8 cellular contexts compared by ENCODE assay signal in genomic region chr7:149125189-149125863, GRCh38. TPM values are rescaled to one million over a fixed set of nuclear protein-coding genes. Genes with fewer than 3 reads are reported as not detected.
DNase-seq lines count a peak whose midpoint lies in the region; ATAC-seq and TF ChIP-seq lines count a peak whose summit lies in the region.

No MANE protein-coding gene starts in this region.

- no peak for ATAC-seq in HG03521 (IDR thresholded peaks at IDR 0.05; ENCODE audit: unreplicated experiment)

- H3K36me3 Mint-ChIP-seq in activated CD4-positive, alpha-beta T cell treated with anti-CD3 and anti-CD28 coated beads, Interleukin-2, amount 10 ng/mL, durations not matched to agents 7 days and 5 days (ENCODE audit: low read depth): peaks cover 21% of the 10 kb centered on the region

- H3K79me2 ChIP-seq in osteoblast (ENCODE audit: insufficient read depth, low read length): peaks cover 33% of the 10 kb centered on the region

- H3K27me3 Mint-ChIP-seq in activated CD4-positive, alpha-beta T cell treated with anti-CD3 and anti-CD28 coated beads, Interleukin-2, amount 10 ng/mL, durations not matched to agents 7 days and 5 days: peaks cover 1% of the 10 kb centered on the region

- H3K4me1 Mint-ChIP-seq in activated CD4-positive, alpha-beta T cell treated with anti-CD3 and anti-CD28 coated beads, Interleukin-2, amount 10 ng/mL, durations not matched to agents 7 days and 5 days: peaks cover 22% of the 10 kb centered on the region

- H3K9me3 Mint-ChIP-seq in activated CD4-positive, alpha-beta T cell treated with anti-CD3 and anti-CD28 coated beads, Interleukin-2, amount 10 ng/mL, durations not matched to agents 7 days and 5 days: peaks cover 1% of the 10 kb centered on the region

- no peaks in the 10 kb centered on the region for H4K20me1 ChIP-seq in osteoblast (ENCODE audit: insufficient read depth, low read length)

- peak overlapping the region; percentile 99 for H2AFZ ChIP-seq in osteoblast (ENCODE audit: low read length)

- no peaks in the 10 kb centered on the region for H3K9me3 ChIP-seq in osteoblast (ENCODE audit: low read depth, low read length)

- H3K4me2 ChIP-seq in osteoblast (ENCODE audit: insufficient read depth, low read length): peak overlapping the region; percentile 100

- H3K4me3 Mint-ChIP-seq in activated CD4-positive, alpha-beta T cell treated with anti-CD3 and anti-CD28 coated beads, Interleukin-2, amount 10 ng/mL, durations not matched to agents 7 days and 5 days: peak overlapping the region; percentile 97

- POLR2A ChIA-PET in activated CD4-positive, alpha-beta T cell treated with anti-CD3 and anti-CD28 coated beads, Interleukin-2, amount 10 ng/mL, durations not matched to agents 7 days and 5 days (lab: Charles Lee): interaction anchor here (0.6 kb wide), 1 partner anchor 24 kb away, joined by 10 read pairs; no protein-coding TSS in a partner anchor

- H3K27ac ChIP-seq in epithelial cell of prostate (peak overlapping the region; percentile 97), osteoblast (ENCODE audit: low read depth, low read length) (peak overlapping the region; percentile 89)

- no peaks in the 10 kb centered on the region for H3K27me3 ChIP-seq in osteoblast (ENCODE audit: insufficient read depth, low read length)

- CTCF ChIA-PET in activated CD4-positive, alpha-beta T cell treated with anti-CD3 and anti-CD28 coated beads, Interleukin-2, amount 10 ng/mL, durations not matched to agents 7 days and 5 days (lab: Charles Lee): interaction anchor here (0.6 to 3.0 kb wide), 15 partner anchors 8 to 1246 kb away, joined by 3 to 31 read pairs (median 3); partner anchors contain the start of genes PDIA4 and ZNF398

- H3K4me1 ChIP-seq in osteoblast (ENCODE audit: insufficient read depth, low read length): peaks cover 11% of the 10 kb centered on the region

- no peak for TF ChIP-seq CTCF in osteoblast (IDR thresholded peaks at IDR 0.05; ENCODE audit: extremely low read depth, low read depth, low read length)

- H3K4me3 ChIP-seq in osteoblast (ENCODE audit: insufficient read depth, low read length): peak overlapping the region; percentile 99

- peak overlapping the region; percentile 99 for H3K27ac Mint-ChIP-seq in activated CD4-positive, alpha-beta T cell treated with anti-CD3 and anti-CD28 coated beads, Interleukin-2, amount 10 ng/mL, durations not matched to agents 7 days and 5 days

- H3K36me3 ChIP-seq in osteoblast (ENCODE audit: insufficient read depth, low read length): peaks cover 6% of the 10 kb centered on the region

- no peak for DNase-seq in activated CD4-positive, alpha-beta T cell treated with anti-CD3 and anti-CD28 coated beads, Interleukin-2, amount 10 ng/mL, durations not matched to agents 7 days and 5 days
- DNase-seq in activated CD4-positive, alpha-beta T cell treated with anti-CD3 and anti-CD28 coated beads, Interleukin-2, amount 50 U/mL, for 4 hours: no peak
- DNase-seq in RPMI7951 (ENCODE audit: low read depth) (peak; percentile 10), epithelial cell of prostate (ENCODE audit: low read depth, low spot score) (no peak), osteoblast (ENCODE audit: insufficient read length, low spot score, missing footprints) (peak; percentile 14), NCI-H1436 (lab: John Stamatoyannopoulos, UW) (no peak), HuH-7 (ENCODE audit: low spot score) (no peak)

RNA-seq across cellular contexts. Expression of gene ZNF425, which starts 0.8 kb away (rescaled TPM):
- 1 to 10 TPM in 1 of 2 experiments, under 1 TPM in 1; 0.67 to 1.0 TPM for total RNA-seq in activated CD4-positive, alpha-beta T cell treated with anti-CD3 and anti-CD28 coated beads, Interleukin-2, amount 10 ng/mL, durations not matched to agents 7 days and 5 days
- 0.48 and 1.3 TPM in 2 replicates for total RNA-seq in RPMI7951 (2014; rRNA removed; shearing (Covaris generic))
- total RNA-seq in osteoblast: 4.3 and 4.7 TPM in 2 replicates

RNA-seq across cellular contexts. Expression of gene ZNF398, which starts 21.9 kb away (rescaled TPM):
- 10 to 100 TPM; 15.3 to 17.1 TPM for total RNA-seq in activated CD4-positive, alpha-beta T cell treated with anti-CD3 and anti-CD28 coated beads, Interleukin-2, amount 10 ng/mL, durations not matched to agents 7 days and 5 days
- total RNA-seq in RPMI7951 (2014; rRNA removed; shearing (Covaris generic)): 11.1 and 14.2 TPM in 2 replicates
- total RNA-seq in osteoblast: 15.9 and 17.7 TPM in 2 replicates

RNA-seq across cellular contexts. Expression of gene ZNF786, which starts 34.8 kb away (rescaled TPM):
- 1 to 10 TPM; 7.7 to 8.1 TPM for total RNA-seq in activated CD4-positive, alpha-beta T cell treated with anti-CD3 and anti-CD28 coated beads, Interleukin-2, amount 10 ng/mL, durations not matched to agents 7 days and 5 days
- 2.2 and 2.8 TPM in 2 replicates for total RNA-seq in RPMI7951 (2014; rRNA removed; shearing (Covaris generic))
- 6.5 and 7.7 TPM in 2 replicates for total RNA-seq in osteoblast

Comparison
In these comparisons a context has a peak if more than half of its experiments do, and no peak if none do; other contexts are left out.
1. DNase-seq: peak in RPMI7951 (single experiment) and osteoblast (single experiment); none in activated CD4-positive, alpha-beta T cell treated with anti-CD3 and anti-CD28 coated beads, Interleukin-2, amount 10 ng/mL, durations not matched to agents 7 days and 5 days (single experiment), activated CD4-positive, alpha-beta T cell treated with anti-CD3 and anti-CD28 coated beads, Interleukin-2, amount 50 U/mL, for 4 hours (0 of 2), epithelial cell of prostate (single experiment), NCI-H1436 (single experiment) and HuH-7 (single experiment).